In genomic region chr3:64578797-64579196, GRCh38 we compare ENCODE assay signal across 30 cellular contexts.
"Had no signal": no experiment of that assay in that cellular context is flagged by ENCODE, and none has a peak within 500 bp of the region (broad histone marks: within the 10 kb centered on the region; RNA-seq: fewer than 3 reads in every experiment).

No MANE protein-coding gene starts in this region.

- H3K4me2 ChIP-seq: neural progenitor cell had no signal

- H3K27ac ChIP-seq: colonic mucosa, esophagus squamous epithelium, heart right ventricle, lower lobe of right lung, neural progenitor cell, psoas muscle, sigmoid colon, skin epidermis, spleen, thoracic aorta, tibial nerve, upper lobe of left lung had no signal

- H3K4me3 Mint-ChIP-seq: dendritic cell treated with granulocyte-macrophage colony-stimulating factor and Interleukin-4, amounts not matched to agents 40 ng/mL and 50 ng/mL, for 4 days; endodermal cell; naive thymus-derived CD4-positive, alpha-beta T cell; nephron; neural progenitor cell; stimulated activated memory B cell treated with anti-CD40 and anti-IgM and Interleukin-4, amounts not matched to agents 10 μg/mL and 1 μg/mL and 100 μg/mL, for 72 hours had no signal

- FAIRE-seq: urothelium cell line had no signal

- H3K27ac Mint-ChIP-seq: dendritic cell treated with granulocyte-macrophage colony-stimulating factor and Interleukin-4, amounts not matched to agents 40 ng/mL and 50 ng/mL, for 4 days; endodermal cell; naive thymus-derived CD4-positive, alpha-beta T cell; neural progenitor cell; stimulated activated memory B cell treated with anti-CD40 and anti-IgM and Interleukin-4, amounts not matched to agents 10 μg/mL and 1 μg/mL and 100 μg/mL, for 72 hours had no signal

- H3K36me3 ChIP-seq: colonic mucosa, esophagus squamous epithelium, lower lobe of right lung, neural progenitor cell, sigmoid colon, spleen, upper lobe of left lung had no signal

- H3K4me1 ChIP-seq: colonic mucosa, esophagus squamous epithelium, lower lobe of right lung, psoas muscle, upper lobe of left lung had no signal

- H3K27me3 ChIP-seq: colonic mucosa, esophagus squamous epithelium, heart right ventricle, neural progenitor cell, sigmoid colon, spleen, tibial nerve, upper lobe of left lung had no signal

- H3K36me3 Mint-ChIP-seq: naive thymus-derived CD4-positive, alpha-beta T cell; stimulated activated memory B cell treated with anti-CD40 and anti-IgM and Interleukin-4, amounts not matched to agents 10 μg/mL and 1 μg/mL and 100 μg/mL, for 72 hours had no signal

- H3K9me3 ChIP-seq: colonic mucosa, esophagus squamous epithelium, heart right ventricle, lower lobe of right lung, psoas muscle, sigmoid colon, spleen, thoracic aorta, tibial nerve, upper lobe of left lung had no signal

- H3K4me3 ChIP-seq: colonic mucosa, esophagus squamous epithelium, heart right ventricle, lower lobe of right lung, neural progenitor cell, psoas muscle, sigmoid colon, skin epidermis, spleen, thoracic aorta, tibial nerve, upper lobe of left lung had no signal

- H3K4me1 Mint-ChIP-seq: naive thymus-derived CD4-positive, alpha-beta T cell; stimulated activated memory B cell treated with anti-CD40 and anti-IgM and Interleukin-4, amounts not matched to agents 10 μg/mL and 1 μg/mL and 100 μg/mL, for 72 hours had no signal

- DNase-seq: colonic mucosa; effector CD8-positive, alpha-beta T cell; endodermal cell; erythroblast; esophagus squamous epithelium; foreskin melanocyte; glutamatergic neuron; heart right ventricle; hippocampal formation; islet precursor cell; kidney glomerular epithelial cell; left ventricle myocardium superior; lower lobe of right lung; naive thymus-derived CD4-positive, alpha-beta T cell; psoas muscle; right cardiac atrium; sigmoid colon; spleen; stimulated activated CD4-positive, alpha-beta T cell treated with anti-CD3 and anti-CD28 coated beads, Interleukin-4, amount 100 ng/mL, for 4 hours; stimulated activated naive CD8-positive, alpha-beta T cell treated with anti-CD3 and anti-CD28 coated beads, Interleukin-15, Interleukin-2, amounts not matched to agents 100 U/mL and 50 U/mL, for 24 hours; substantia nigra; upper lobe of left lung had no signal

- H3K9me3 Mint-ChIP-seq: dendritic cell treated with granulocyte-macrophage colony-stimulating factor and Interleukin-4, amounts not matched to agents 40 ng/mL and 50 ng/mL, for 4 days; endodermal cell; nephron; neural progenitor cell; stimulated activated memory B cell treated with anti-CD40 and anti-IgM and Interleukin-4, amounts not matched to agents 10 μg/mL and 1 μg/mL and 100 μg/mL, for 72 hours had no signal

- ATAC-seq: left ventricle myocardium superior; lower lobe of right lung; naive thymus-derived CD4-positive, alpha-beta T cell; stimulated activated memory B cell treated with anti-CD40 and anti-IgM and Interleukin-4, amounts not matched to agents 10 μg/mL and 1 μg/mL and 100 μg/mL, for 72 hours; stimulated activated naive CD8-positive, alpha-beta T cell treated with anti-CD3 and anti-CD28 coated beads, Interleukin-15, Interleukin-2, amounts not matched to agents 100 U/mL and 50 U/mL, for 24 hours had no signal

- H3K9ac ChIP-seq: neural progenitor cell had no signal

- H2AFZ ChIP-seq: neural progenitor cell had no signal

- H3K27me3 Mint-ChIP-seq: dendritic cell treated with granulocyte-macrophage colony-stimulating factor and Interleukin-4, amounts not matched to agents 40 ng/mL and 50 ng/mL, for 4 days; stimulated activated memory B cell treated with anti-CD40 and anti-IgM and Interleukin-4, amounts not matched to agents 10 μg/mL and 1 μg/mL and 100 μg/mL, for 72 hours had no signal
